ENCODE assay signal across 29 cellular contexts in genomic region chrX:97525981-97526380, GRCh38.
"Had no signal": no experiment of that assay in that cellular context is flagged by ENCODE, and none has a peak within 500 bp of the region (broad histone marks: within the 10 kb centered on the region; RNA-seq: fewer than 3 reads in every experiment).

No MANE protein-coding gene starts in this region.

- ATAC-seq: activated CD4-positive, CD25-positive, alpha-beta regulatory T cell treated with anti-CD3 and anti-CD28 coated beads, Interleukin-2, amount 50 U/mL, for 24 hours; activated CD8-positive, alpha-beta T cell treated with anti-CD3 and anti-CD28 coated beads for 36 hours; activated T-cell treated with anti-CD3 and anti-CD28 coated beads, Interleukin-2, amount 50 U/mL, for 4 hours; activated T-helper 17 cell treated with anti-CD3 and anti-CD28 coated beads, Interleukin-2, amount 50 U/mL, for 72 hours; effector memory CD8-positive, alpha-beta T cell; foreskin keratinocyte; gastrocnemius medialis; heart left ventricle; T-helper 17 cell had no signal

- H3K4me1 ChIP-seq: esophagus muscularis mucosa, gastrocnemius medialis had no signal

- H3K27me3 ChIP-seq: brain microvascular endothelial cell, esophagus muscularis mucosa, foreskin keratinocyte, gastrocnemius medialis had no signal

- H3K9me3 ChIP-seq: gastrocnemius medialis had no signal

- H3K27ac ChIP-seq: brain microvascular endothelial cell, esophagus muscularis mucosa, foreskin keratinocyte, gastrocnemius medialis, heart left ventricle, WERI-Rb-1 had no signal

- H3K4me3 ChIP-seq: esophagus muscularis mucosa, gastrocnemius medialis, heart left ventricle had no signal

- H3K36me3 ChIP-seq: brain microvascular endothelial cell, esophagus muscularis mucosa, gastrocnemius medialis, heart left ventricle had no signal

- DNase-seq: activated B cell treated with CpG ODN at 0.5 μM for 24 hours; activated CD4-positive, alpha-beta T cell treated with anti-CD3 and anti-CD28 coated beads for 48 hours; activated CD4-positive, alpha-beta T cell treated with anti-CD3 and anti-CD28 coated beads, Interleukin-2, amount 50 U/mL, for 1 hour; activated CD4-positive, alpha-beta T cell treated with anti-CD3 and anti-CD28 coated beads, Interleukin-2, amount 50 U/mL, for 48 hours; activated CD8-positive, alpha-beta memory T cell treated with anti-CD3 and anti-CD28 coated beads for 24 hours; activated CD8-positive, alpha-beta T cell treated with anti-CD3 and anti-CD28 coated beads for 36 hours; activated effector memory CD4-positive, alpha-beta T cell treated with Interleukin-2 at 50 U/mL for 16 hours; activated gamma-delta T cell treated with Interleukin-2 at 50 U/mL for 16 hours; activated naive CD4-positive, alpha-beta T cell treated with anti-CD3 and anti-CD28 coated beads, Interleukin-2, amount 50 U/mL, for 16 hours; activated naive CD4-positive, alpha-beta T cell treated with Interleukin-2 at 50 U/mL for 16 hours; activated T-cell treated with anti-CD3 and anti-CD28 coated beads, Interleukin-2, amount 50 U/mL, for 4 hours; amniotic stem cell; anterior cingulate cortex; brain microvascular endothelial cell; cortex of kidney; dermis blood vessel endothelial cell; effector CD4-positive, alpha-beta T cell; effector memory CD8-positive, alpha-beta T cell; foreskin keratinocyte; gastrocnemius medialis; glutamatergic neuron; heart left ventricle; T-helper 1 cell; T-helper 17 cell; T1000; WERI-Rb-1 had no signal
